In genomic region chr17:47692137-47692894, GRCh38 we compare ENCODE assay signal across 10 cellular contexts. TPM values are rescaled to one million over a fixed set of nuclear protein-coding genes. Genes with fewer than 3 reads are reported as not detected.
DNase-seq lines count a peak whose midpoint lies in the region; ATAC-seq, FAIRE-seq and TF ChIP-seq lines count a peak whose summit lies in the region.
"Had no signal": no experiment of that assay in that cellular context is flagged by ENCODE, and none has a peak within 500 bp of the region (broad histone marks: within the 10 kb centered on the region; RNA-seq: fewer than 3 reads in every experiment).

No MANE protein-coding gene starts in this region.

- no peak for TF ChIP-seq POLR2A in H54 (IDR thresholded peaks at IDR 0.05; ENCODE audit: low read depth, low read length)

- H3K36me3 Mint-ChIP-seq in WTC11 (no peaks in the 10 kb centered on the region), mesothelial cell of epicardium (no peaks in the 10 kb centered on the region)

- H3K9me3 Mint-ChIP-seq in WTC11 (no peaks in the 10 kb centered on the region), mesothelial cell of epicardium (no peaks in the 10 kb centered on the region)

- DNase-seq in DMS 273 (lab: John Stamatoyannopoulos, UW; ENCODE audit: unreplicated experiment) (peak; percentile 41), DMS 273 treated with DMSO at 0.1 percent for 48 hours (lab: John Stamatoyannopoulos, UW) (no peak), H54 (ENCODE audit: insufficient read length, low spot score) (peak; percentile 4), WTC11 (ENCODE audit: low spot score) (no peak), mesothelial cell of epicardium (ENCODE audit: low spot score in 2 of 2, unreplicated experiment in 2 of 2) (no peak), AG08396 (ENCODE audit: low spot score) (no peak)
- DNase-seq: NCI-H1930 had no signal

- peak overlapping the region; percentile 78 for H3K4me3 Mint-ChIP-seq in WTC11
- H3K4me3 Mint-ChIP-seq in mesothelial cell of epicardium = peak overlapping the region; percentile 72

- no peak overlapping the region for H3K27ac Mint-ChIP-seq in WTC11
- peak overlapping the region; percentile 81 for H3K27ac Mint-ChIP-seq in mesothelial cell of epicardium

- ATAC-seq in WTC11 (no peak), GM21619 (IDR thresholded peaks at IDR 0.05; ENCODE audit: unreplicated experiment) (no peak), HG03469 (IDR thresholded peaks at IDR 0.05; ENCODE audit: unreplicated experiment) (no peak)

- POLR2A ChIA-PET in WTC11 (lab: Charles Lee) = interaction anchor here (2.9 kb wide), 1 partner anchor 43 kb away, joined by 15 read pairs; the partner anchor contains the start of gene KPNB1

- CTCF ChIA-PET in WTC11 (lab: Charles Lee) = interaction anchor here (0.7 to 2.1 kb wide), 5 partner anchors 12 to 203 kb away, joined by 3 to 13 read pairs (median 5); partner anchors contain the start of genes KPNB1 and TBX21

- no peak for FAIRE-seq in H54 (lab: Jason Lieb, UNC)
- FAIRE-seq: frontal cortex had no signal

- H3K4me1 Mint-ChIP-seq in WTC11 = peaks cover 47% of the 10 kb centered on the region
- peaks cover 21% of the 10 kb centered on the region for H3K4me1 Mint-ChIP-seq in mesothelial cell of epicardium

- TF ChIP-seq CTCF in WTC11 (IDR thresholded peaks at IDR 0.05) (no peak), mesothelial cell of epicardium (IDR thresholded peaks at IDR 0.05; ENCODE audit: unreplicated experiment) (no peak)

- H3K27me3 Mint-ChIP-seq in WTC11 (ENCODE audit: low read depth) (no peaks in the 10 kb centered on the region), mesothelial cell of epicardium (ENCODE audit: low read depth) (no peaks in the 10 kb centered on the region)

TF ChIP-seq in WTC11, 78 proteins besides CTCF, POLR2A, EP300 and RAD21:
- TF ChIP-seq PREB (CRISPR knock-in tag; IDR thresholded peaks at IDR 0.05; ENCODE audit: borderline replicate concordance) = no peak
- 0 out of 2 replicates have a peak, but pooled peaks have one; percentile 30 for TF ChIP-seq PRDM15 (CRISPR knock-in tag; IDR thresholded peaks at IDR 0.05)

RNA-seq across cellular contexts. Expression of gene TBKBP1, which starts 1.6 kb away (rescaled TPM):
- total RNA-seq in WTC11 (2021) (14.7 to 17.4 TPM (median 15.8 TPM) in 3 replicates), mesothelial cell of epicardium (49.8 to 53.9 TPM (median 52.7 TPM) in 3 replicates)

RNA-seq across cellular contexts. Expression of gene TBX21, which starts 40.7 kb away (rescaled TPM):
- total RNA-seq in WTC11 (2021) = 0.15 to 0.18 TPM in 2 of 3 replicates, not detected in the other
- total RNA-seq in mesothelial cell of epicardium = not detected in 3 replicates

RNA-seq across cellular contexts. Expression of gene KPNB1, which starts 42.6 kb away (rescaled TPM):
- total RNA-seq in WTC11 (2021) = 437 to 506 TPM (median 452 TPM) in 3 replicates
- total RNA-seq in mesothelial cell of epicardium = 284 to 314 TPM (median 302 TPM) in 3 replicates

Comparison
In these comparisons a context has a peak if more than half of its experiments do, and no peak if none do; other contexts are left out.
1. DNase-seq: peak in DMS 273 (single experiment) and H54 (single experiment); none in DMS 273 treated with DMSO at 0.1 percent for 48 hours (single experiment), WTC11 (single experiment), mesothelial cell of epicardium (0 of 2) and AG08396 (single experiment).